ENCODE assay signal across 9 cellular contexts in genomic region chr6:145689529-145689928, GRCh38.
"Had no signal": no experiment of that assay in that cellular context is flagged by ENCODE, and none has a peak within 500 bp of the region (broad histone marks: within the 10 kb centered on the region; RNA-seq: fewer than 3 reads in every experiment).

No MANE protein-coding gene starts in this region.

- H3K9me3 ChIP-seq: HAP-1 had no signal

- H3K27me3 Mint-ChIP-seq: IgD-negative memory B cell had no signal

- DNase-seq: GM23248, GOT3, H7, HFFc6, KBM-7 had no signal

- H3K4me3 Mint-ChIP-seq: HFFc6 had no signal

- ATAC-seq: HCT116 had no signal

- H3K36me3 ChIP-seq: HAP-1 had no signal

- H3K9me3 Mint-ChIP-seq: HFFc6 had no signal

- H3K4me3 ChIP-seq: GM23248, HAP-1 had no signal

- H3K27ac Mint-ChIP-seq: HFFc6, IgD-negative memory B cell had no signal

- H3K4me2 ChIP-seq: KMS-11 had no signal

- H2AFZ ChIP-seq: GM23248 had no signal

- H3K27ac ChIP-seq: GM23248, KMS-11 had no signal

- H3K9ac ChIP-seq: GM23248, KMS-11 had no signal
